ENCODE assay signal across 2 cellular contexts in the genomic region with DNA sequence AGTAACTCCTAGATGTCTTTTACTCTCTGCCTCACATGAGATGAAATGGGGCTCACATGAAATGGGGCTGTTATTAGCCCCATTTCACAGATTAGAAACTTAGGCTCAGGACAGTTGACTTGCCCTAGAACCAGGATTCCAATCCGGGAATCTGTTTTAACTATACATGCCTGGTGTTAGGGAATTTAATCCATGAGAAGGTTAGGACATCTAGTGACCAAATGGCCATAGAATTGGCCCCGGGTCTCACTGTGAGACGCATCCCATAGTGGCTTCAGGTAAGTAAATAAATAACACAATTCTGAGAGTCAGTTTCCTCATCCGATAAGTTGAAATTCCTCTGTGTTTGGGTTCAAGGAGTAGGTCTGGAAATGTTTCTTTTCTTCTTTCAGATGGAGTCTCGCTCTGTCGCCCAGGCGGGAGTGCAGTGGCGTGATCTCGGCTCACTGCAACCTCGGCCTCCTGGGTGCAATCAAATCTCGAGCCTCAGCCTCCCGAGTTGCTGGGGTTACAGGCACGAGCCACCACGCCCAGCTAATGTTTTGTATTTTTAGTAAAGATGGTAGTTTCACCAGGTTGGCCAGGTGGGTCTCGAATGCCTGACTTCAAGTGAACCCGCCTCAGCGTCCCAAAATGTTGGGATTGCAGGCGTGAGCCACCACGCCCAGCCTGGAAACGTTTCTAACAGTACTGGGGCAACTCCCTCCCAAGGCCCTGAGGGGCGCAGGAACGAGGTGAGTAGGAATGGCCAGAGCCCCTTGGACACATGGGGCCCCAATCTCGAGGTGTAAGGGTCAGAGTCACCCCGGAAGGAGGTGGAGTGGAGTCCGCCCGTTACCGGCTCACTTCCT.
A peak's percentile ranks its signal among the peaks of the same experiment; 100 is the strongest.
TF ChIP-seq lines count a peak whose summit lies in the region.

No MANE protein-coding gene starts in this region.

TF ChIP-seq in GM12878, 131 proteins besides CTCF, POLR2A, EP300 and RAD21:
- TF ChIP-seq MEF2B (IDR thresholded peaks at IDR 0.05; ENCODE audit: partially characterized antibody, poor library complexity, severe bottlenecking) (no peak), BACH1 (IDR thresholded peaks at IDR 0.05; ENCODE audit: borderline replicate concordance) (0 out of 2 replicates have a peak, but pooled peaks have one; percentile 27), CHD1 (IDR thresholded peaks at IDR 0.05; ENCODE audit: low read depth, low read length) (0 out of 2 replicates have a peak, but pooled peaks have one; percentile 6), GABPA (IDR thresholded peaks at IDR 0.05; ENCODE audit: low read depth) (0 out of 2 replicates have a peak, but pooled peaks have one; percentile 49), SPI1 (IDR thresholded peaks at IDR 0.05; ENCODE audit: borderline replicate concordance, insufficient read depth, low read depth, low read length) (peak; percentile 14; the same call in 1 of the 2 replicates), ETV6 (conservative IDR thresholded peaks at IDR 0.05 in 1 of 2, IDR thresholded peaks at IDR 0.05 in 1 of 2; ENCODE audit: borderline replicate concordance in 1 of 2, low read depth in 1 of 2) (0 out of 4 replicates have a peak, but pooled peaks of 1 of the 2 experiments have one; percentile 22), BHLHE40 (IDR thresholded peaks at IDR 0.05; ENCODE audit: borderline replicate concordance in 1 of 2, low read depth in 2 of 2, low read length in 1 of 2) (peak in 1 of 2 experiments; percentile 58; a peak in 1 of 4 replicates), SIN3A (IDR thresholded peaks at IDR 0.05; ENCODE audit: low read depth, low read length) (no peak), ZNF207 (IDR thresholded peaks at IDR 0.05; ENCODE audit: borderline replicate concordance) (0 out of 2 replicates have a peak, but pooled peaks have one; percentile 27), CEBPZ (IDR thresholded peaks at IDR 0.05; ENCODE audit: low read depth, low read length) (no peak), WRNIP1 (IDR thresholded peaks at IDR 0.05; ENCODE audit: borderline replicate concordance, low read depth, low read length) (0 out of 2 replicates have a peak, but pooled peaks have one; percentile 86), DPF2 (IDR thresholded peaks at IDR 0.05) (0 out of 2 replicates have a peak, but pooled peaks have one; percentile 18), IKZF1 (conservative IDR thresholded peaks at IDR 0.05) (0 out of 2 replicates have a peak, but pooled peaks have one; percentile 33)

TF ChIP-seq in HepG2, 621 proteins besides CTCF, POLR2A, EP300 and RAD21:
- 0 out of 2 replicates have a peak, but pooled peaks have one; percentile 15 for TF ChIP-seq ZNF274 (CRISPR knock-in tag; IDR thresholded peaks at IDR 0.05)
- TF ChIP-seq ZNF770 (CRISPR knock-in tag; IDR thresholded peaks at IDR 0.05) = peak; percentile 74
- 0 out of 2 replicates have a peak, but pooled peaks have one; percentile 5 for TF ChIP-seq ZNF451 (CRISPR knock-in tag; IDR thresholded peaks at IDR 0.05)
- no peak for TF ChIP-seq SMAD9 (CRISPR knock-in tag; IDR thresholded peaks at IDR 0.05)
- TF ChIP-seq PHB2 (IDR thresholded peaks at IDR 0.05; ENCODE audit: partially characterized antibody) = no peak
- peak; percentile 74 for TF ChIP-seq AGO2 (optimal IDR thresholded peaks at IDR 0.05; ENCODE audit: low read depth, low read length)
- TF ChIP-seq, protein P1, sequence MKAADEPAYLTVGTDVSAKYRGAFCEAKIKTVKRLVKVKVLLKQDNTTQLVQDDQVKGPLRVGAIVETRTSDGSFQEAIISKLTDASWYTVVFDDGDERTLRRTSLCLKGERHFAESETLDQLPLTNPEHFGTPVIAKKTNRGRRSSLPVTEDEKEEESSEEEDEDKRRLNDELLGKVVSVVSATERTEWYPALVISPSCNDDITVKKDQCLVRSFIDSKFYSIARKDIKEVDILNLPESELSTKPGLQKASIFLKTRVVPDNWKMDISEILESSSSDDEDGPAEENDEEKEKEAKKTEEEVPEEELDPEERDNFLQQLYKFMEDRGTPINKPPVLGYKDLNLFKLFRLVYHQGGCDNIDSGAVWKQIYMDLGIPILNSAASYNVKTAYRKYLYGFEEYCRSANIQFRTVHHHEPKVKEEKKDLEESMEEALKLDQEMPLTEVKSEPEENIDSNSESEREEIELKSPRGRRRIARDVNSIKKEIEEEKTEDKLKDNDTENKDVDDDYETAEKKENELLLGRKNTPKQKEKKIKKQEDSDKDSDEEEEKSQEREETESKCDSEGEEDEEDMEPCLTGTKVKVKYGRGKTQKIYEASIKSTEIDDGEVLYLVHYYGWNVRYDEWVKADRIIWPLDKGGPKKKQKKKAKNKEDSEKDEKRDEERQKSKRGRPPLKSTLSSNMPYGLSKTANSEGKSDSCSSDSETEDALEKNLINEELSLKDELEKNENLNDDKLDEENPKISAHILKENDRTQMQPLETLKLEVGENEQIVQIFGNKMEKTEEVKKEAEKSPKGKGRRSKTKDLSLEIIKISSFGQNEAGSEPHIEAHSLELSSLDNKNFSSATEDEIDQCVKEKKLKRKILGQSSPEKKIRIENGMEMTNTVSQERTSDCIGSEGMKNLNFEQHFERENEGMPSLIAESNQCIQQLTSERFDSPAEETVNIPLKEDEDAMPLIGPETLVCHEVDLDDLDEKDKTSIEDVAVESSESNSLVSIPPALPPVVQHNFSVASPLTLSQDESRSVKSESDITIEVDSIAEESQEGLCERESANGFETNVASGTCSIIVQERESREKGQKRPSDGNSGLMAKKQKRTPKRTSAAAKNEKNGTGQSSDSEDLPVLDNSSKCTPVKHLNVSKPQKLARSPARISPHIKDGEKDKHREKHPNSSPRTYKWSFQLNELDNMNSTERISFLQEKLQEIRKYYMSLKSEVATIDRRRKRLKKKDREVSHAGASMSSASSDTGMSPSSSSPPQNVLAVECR (CRISPR knock-in tag; IDR thresholded peaks at IDR 0.05; ENCODE audit: borderline replicate concordance) = no peak
- 0 out of 2 replicates have a peak, but pooled peaks have one; percentile 18 for TF ChIP-seq SNAPC4 (CRISPR knock-in tag; IDR thresholded peaks at IDR 0.05)
- peak; percentile 62; the same call in 1 of the 2 replicates for TF ChIP-seq ZMYM3 (CRISPR knock-in tag; IDR thresholded peaks at IDR 0.05)
- TF ChIP-seq NFKB2 (CRISPR knock-in tag; IDR thresholded peaks at IDR 0.05; ENCODE audit: borderline replicate concordance) = peak; percentile 45; the same call in 1 of the 2 replicates
- no peak for TF ChIP-seq SOX6 (IDR thresholded peaks at IDR 0.05)
- TF ChIP-seq SOX6 (CRISPR knock-in tag; IDR thresholded peaks at IDR 0.05) = no peak
- no peak for TF ChIP-seq HMG20B (CRISPR knock-in tag; conservative IDR thresholded peaks at IDR 0.05)
- TF ChIP-seq, protein P2, sequence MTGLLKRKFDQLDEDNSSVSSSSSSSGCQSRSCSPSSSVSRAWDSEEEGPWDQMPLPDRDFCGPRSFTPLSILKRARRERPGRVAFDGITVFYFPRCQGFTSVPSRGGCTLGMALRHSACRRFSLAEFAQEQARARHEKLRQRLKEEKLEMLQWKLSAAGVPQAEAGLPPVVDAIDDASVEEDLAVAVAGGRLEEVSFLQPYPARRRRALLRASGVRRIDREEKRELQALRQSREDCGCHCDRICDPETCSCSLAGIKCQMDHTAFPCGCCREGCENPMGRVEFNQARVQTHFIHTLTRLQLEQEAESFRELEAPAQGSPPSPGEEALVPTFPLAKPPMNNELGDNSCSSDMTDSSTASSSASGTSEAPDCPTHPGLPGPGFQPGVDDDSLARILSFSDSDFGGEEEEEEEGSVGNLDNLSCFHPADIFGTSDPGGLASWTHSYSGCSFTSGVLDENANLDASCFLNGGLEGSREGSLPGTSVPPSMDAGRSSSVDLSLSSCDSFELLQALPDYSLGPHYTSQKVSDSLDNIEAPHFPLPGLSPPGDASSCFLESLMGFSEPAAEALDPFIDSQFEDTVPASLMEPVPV (CRISPR knock-in tag; IDR thresholded peaks at IDR 0.05) = peak; percentile 10; the same call in 1 of the 2 replicates
- TF ChIP-seq RFXAP (CRISPR knock-in tag; IDR thresholded peaks at IDR 0.05; ENCODE audit: borderline replicate concordance) = no peak
